2 cellular contexts compared by ENCODE assay signal in genomic region chr17:45585037-45585437, GRCh38.
TF ChIP-seq lines count a peak whose summit lies in the region.

No MANE protein-coding gene starts in this region.

TF ChIP-seq in WTC11, 78 proteins besides CTCF, POLR2A, EP300 and RAD21:
- TF ChIP-seq ARID4B (CRISPR knock-in tag; IDR thresholded peaks at IDR 0.05; ENCODE audit: borderline replicate concordance) (0 out of 2 replicates have a peak, but pooled peaks have one; percentile 27), NFE2L1 (CRISPR knock-in tag; IDR thresholded peaks at IDR 0.05) (peak; percentile 46; the same call in 1 of the 2 replicates), MAX (CRISPR knock-in tag; IDR thresholded peaks at IDR 0.05) (peak; percentile 54; the same call in 1 of the 2 replicates), HMGXB4 (CRISPR knock-in tag; IDR thresholded peaks at IDR 0.05) (peak; percentile 46; the same call in 1 of the 2 replicates), MYBL2 (CRISPR knock-in tag; IDR thresholded peaks at IDR 0.05) (peak; percentile 70; the same call in 1 of the 2 replicates), FOXK1 (CRISPR knock-in tag; IDR thresholded peaks at IDR 0.05) (peak; percentile 20; the same call in 1 of the 2 replicates), USF2 (CRISPR knock-in tag; IDR thresholded peaks at IDR 0.05) (peak; percentile 94), USF1 (CRISPR knock-in tag; IDR thresholded peaks at IDR 0.05) (peak; percentile 93), E2F5 (CRISPR knock-in tag; IDR thresholded peaks at IDR 0.05) (0 out of 2 replicates have a peak, but pooled peaks have one; percentile 29), ZNF281 (CRISPR knock-in tag; IDR thresholded peaks at IDR 0.05) (0 out of 2 replicates have a peak, but pooled peaks have one; percentile 42)

TF ChIP-seq in K562, 482 proteins besides CTCF, POLR2A, EP300 and RAD21 (continued from another document):
- TF ChIP-seq CREM (IDR thresholded peaks at IDR 0.05; ENCODE audit: low read depth) (peak; percentile 43; the same call in 1 of the 2 replicates), ZBTB7A (IDR thresholded peaks at IDR 0.05; ENCODE audit: borderline replicate concordance, control insufficient read depth, low read depth, low read length) (peak; percentile 12; the same call in 1 of the 2 replicates), BHLHE40 (IDR thresholded peaks at IDR 0.05; ENCODE audit: low read length) (peak; percentile 82), TFE3 (CRISPR knock-in tag; IDR thresholded peaks at IDR 0.05) (peak; percentile 81), RAD51 (IDR thresholded peaks at IDR 0.05; ENCODE audit: borderline replicate concordance, low read depth) (peak; percentile 48; the same call in 1 of the 2 replicates), RBFOX2 (IDR thresholded peaks at IDR 0.05; ENCODE audit: low read depth, low read length) (peak; percentile 66)
